ENCODE assay signal across 8 cellular contexts in the genomic region with DNA sequence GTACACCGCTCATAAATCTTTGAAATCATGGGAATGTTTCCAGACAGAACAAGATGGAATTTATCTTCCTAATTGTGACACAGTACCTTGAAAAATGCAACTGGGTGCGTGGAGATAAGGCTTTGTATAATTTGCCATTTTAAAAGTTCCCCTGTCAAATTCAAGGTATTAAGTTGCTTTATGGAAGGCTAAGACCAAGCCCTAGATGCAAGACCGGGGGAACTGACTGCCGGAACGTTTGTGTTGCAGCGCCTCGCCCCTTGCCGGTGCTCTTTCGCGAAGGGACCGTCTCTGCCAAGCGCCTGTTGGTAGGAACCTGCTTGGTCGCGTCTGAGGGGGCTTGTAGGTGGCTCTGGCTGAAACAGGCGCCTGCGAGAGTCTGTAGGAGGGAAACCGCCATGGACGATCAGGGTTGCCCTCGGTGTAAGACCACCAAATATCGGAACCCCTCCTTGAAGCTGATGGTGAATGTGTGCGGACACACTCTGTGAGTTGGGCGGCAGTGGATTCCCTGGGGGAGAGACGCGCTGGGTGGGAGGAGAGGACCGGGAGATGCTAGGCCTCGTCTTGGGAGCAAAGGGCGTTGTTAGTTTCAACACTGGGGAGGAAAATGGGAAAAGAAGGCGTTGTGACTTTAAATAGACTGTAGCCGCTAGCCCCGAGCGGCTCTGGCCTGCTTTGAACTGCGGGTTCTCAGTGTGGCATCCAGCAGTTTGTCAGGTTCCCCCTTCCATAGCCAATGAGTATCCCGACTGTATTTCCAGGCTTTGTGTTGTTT. TPM values are rescaled to one million over a fixed set of nuclear protein-coding genes. Genes with fewer than 3 reads are reported as not detected.
A peak's percentile ranks its signal among the peaks of the same experiment; 100 is the strongest.
DNase-seq lines count a peak whose midpoint lies in the region; ATAC-seq lines count a peak whose summit lies in the region.

TSS of gene MNAT1 (plus strand) at position 297 of the 778 bp plus-strand sequence. CDS start at position 399, 102 bp downstream.

- DNase-seq in C1 segment of cervical spinal cord (lab: John Stamatoyannopoulos, UW) (peak; percentile 16 to 86 (median 72)), NCI-H526 treated with DMSO at 0.1 percent for 48 hours (lab: John Stamatoyannopoulos, UW) (peak; percentile 81), medulla oblongata (ENCODE audit: extremely low spot score) (peak; percentile 86)
- DNase-seq in activated CD4-positive, alpha-beta memory T cell treated with anti-CD3 and anti-CD28 coated beads for 36 hours: peak; percentile 85
- DNase-seq in effector CD4-positive, alpha-beta T cell: peak; percentile 54
- DNase-seq in stimulated activated CD8-positive, alpha-beta memory T cell treated with anti-CD3 and anti-CD28 coated beads, Interleukin-12 subunit alpha, Interleukin-12 subunit beta, amount 100 ng/mL, for 1 hour (ENCODE audit: low read depth): peak; percentile 56

- H3K27me3 Mint-ChIP-seq in activated CD4-positive, alpha-beta memory T cell treated with anti-CD3 and anti-CD28 coated beads for 36 hours: peaks cover 16% of the 10 kb centered on the region

- H3K27ac Mint-ChIP-seq in activated CD4-positive, alpha-beta memory T cell treated with anti-CD3 and anti-CD28 coated beads for 36 hours: peak within 1 kb of the TSS; percentile 67

- ATAC-seq in GM19324 (IDR thresholded peaks at IDR 0.05; ENCODE audit: low FRiP score, unreplicated experiment) (peak; percentile 90), HG03469 (IDR thresholded peaks at IDR 0.05; ENCODE audit: unreplicated experiment) (peak; percentile 79)

- CTCF ChIA-PET in activated CD4-positive, alpha-beta memory T cell treated with anti-CD3 and anti-CD28 coated beads for 36 hours (lab: Charles Lee): interaction anchor here (1.2 kb wide), 1 partner anchor 12 kb away, joined by 7 read pairs; no protein-coding TSS in a partner anchor

- POLR2A ChIA-PET in activated CD4-positive, alpha-beta memory T cell treated with anti-CD3 and anti-CD28 coated beads for 36 hours (lab: Charles Lee): interaction anchor here (1.7 kb wide), 1 partner anchor 19 kb away, joined by 4 read pairs; no protein-coding TSS in a partner anchor

- intact Hi-C loops in activated CD4-positive, alpha-beta memory T cell treated with anti-CD3 and anti-CD28 coated beads for 36 hours (cut with micrococcal nuclease): loop anchor here (1.0 to 2.0 kb wide), 3 partner anchors 10 to 64 kb away; partner anchors contain the start of gene SIX4

- H3K9me3 Mint-ChIP-seq in activated CD4-positive, alpha-beta memory T cell treated with anti-CD3 and anti-CD28 coated beads for 36 hours: no peaks in the 10 kb centered on the region

- peaks cover 3% of the 10 kb centered on the region for H3K36me3 Mint-ChIP-seq in activated CD4-positive, alpha-beta memory T cell treated with anti-CD3 and anti-CD28 coated beads for 36 hours

- peaks cover 15% of the 10 kb centered on the region for H3K4me1 Mint-ChIP-seq in activated CD4-positive, alpha-beta memory T cell treated with anti-CD3 and anti-CD28 coated beads for 36 hours (ENCODE audit: low read depth)

- H3K4me3 Mint-ChIP-seq in activated CD4-positive, alpha-beta memory T cell treated with anti-CD3 and anti-CD28 coated beads for 36 hours: peak within 1 kb of the TSS; percentile 95

RNA-seq across cellular contexts. Expression of gene MNAT1, which starts in this region (rescaled TPM):
- total RNA-seq in activated CD4-positive, alpha-beta memory T cell treated with anti-CD3 and anti-CD28 coated beads for 36 hours: 10 to 100 TPM; 35.3 to 38.5 TPM

Comparison
In these comparisons a context has a peak if more than half of its experiments do, and no peak if none do; other contexts are left out.
1. Peak in every context shown above with its lines: DNase-seq and ATAC-seq.